ENCODE assay signal across 8 cellular contexts in genomic region chr13:114115191-114115671, GRCh38. TPM values are rescaled to one million over a fixed set of nuclear protein-coding genes. Genes with fewer than 3 reads are reported as not detected.
A peak's percentile ranks its signal among the peaks of the same experiment; 100 is the strongest.
DNase-seq lines count a peak whose midpoint lies in the region; ATAC-seq, FAIRE-seq and TF ChIP-seq lines count a peak whose summit lies in the region.

No MANE protein-coding gene starts in this region.

- H3K9ac ChIP-seq in endothelial cell of umbilical vein (replicated peaks; ENCODE audit: extremely low read depth, insufficient read depth, low read length), result peak overlapping the region; percentile 53

- H3K79me2 ChIP-seq in ACC112 (ENCODE audit: control insufficient read depth, insufficient read depth, low read length, unreplicated experiment), result peaks cover 62% of the 10 kb centered on the region
- peaks cover 70% of the 10 kb centered on the region for H3K79me2 ChIP-seq in endothelial cell of umbilical vein (ENCODE audit: control insufficient read depth, insufficient read depth, low read length)

- H4K20me1 ChIP-seq in endothelial cell of umbilical vein (replicated peaks; ENCODE audit: control insufficient read depth, extremely low read depth, insufficient read depth, low read length), result no peaks in the 10 kb centered on the region

- H3K4me3 Mint-ChIP-seq in nephron, result peak overlapping the region; percentile 3 to 4 (median 3)

- H3K4me2 ChIP-seq in endothelial cell of umbilical vein (ENCODE audit: insufficient read depth, low read length), result no peak overlapping the region

- H3K27ac ChIP-seq in ACC112 (ENCODE audit: low read depth, low read length) (peak overlapping the region; percentile 84), endothelial cell of umbilical vein (ENCODE audit: insufficient read depth, low read depth, low read length) (peak overlapping the region; percentile 91)

- no peak for TF ChIP-seq POLR2A in endothelial cell of umbilical vein (IDR thresholded peaks at IDR 0.05; ENCODE audit: low read depth, low read length)

- intact Hi-C loops in endothelial cell of umbilical vein (cut with micrococcal nuclease), result loop anchor here (2.0 to 5.0 kb wide), 2 partner anchors 16 to 298 kb away; no protein-coding TSS in a partner anchor

- H3K4me3 ChIP-seq in ACC112 (ENCODE audit: low read depth, low read length) (peak overlapping the region; percentile 46; the same call in 1 of the 2 replicates), endothelial cell of umbilical vein (replicated peaks in 1 of 3; ENCODE audit: insufficient read depth in 1 of 3, low read depth in 1 of 3, low read length in 3 of 3) (no peak overlapping the region)

- peaks cover 3% of the 10 kb centered on the region for H3K27me3 Mint-ChIP-seq in nephron (ENCODE audit: low read depth)

- no peaks in the 10 kb centered on the region for H3K9me3 Mint-ChIP-seq in nephron

- ATAC-seq in GM19463 (IDR thresholded peaks at IDR 0.05; ENCODE audit: unreplicated experiment) (peak; percentile 66), HG03280 (IDR thresholded peaks at IDR 0.05; ENCODE audit: unreplicated experiment) (no peak)

- H3K27me3 ChIP-seq in ACC112 (ENCODE audit: insufficient read depth, low read length) (no peaks in the 10 kb centered on the region), endothelial cell of umbilical vein (ENCODE audit: control insufficient read depth in 2 of 2, insufficient read depth in 2 of 2, low read length in 2 of 2) (no peaks in the 10 kb centered on the region)

- H3K36me3 Mint-ChIP-seq in nephron (ENCODE audit: low read depth), result no peaks in the 10 kb centered on the region

- POLR2A ChIA-PET in endothelial cell of umbilical vein (lab: Charles Lee), result no interaction called here

- H2AFZ ChIP-seq in ACC112 (ENCODE audit: low read length, unreplicated experiment), result no peak overlapping the region
- no peak overlapping the region for H2AFZ ChIP-seq in endothelial cell of umbilical vein (ENCODE audit: low read depth, low read length)

- H3K4me1 ChIP-seq in ACC112 (ENCODE audit: control insufficient read depth, insufficient read depth, low read length, unreplicated experiment) (peaks cover 43% of the 10 kb centered on the region), endothelial cell of umbilical vein (ENCODE audit: control insufficient read depth, extremely low read depth, insufficient read depth, low read length) (peaks cover 41% of the 10 kb centered on the region)

- peaks cover 55% of the 10 kb centered on the region for H3K4me1 Mint-ChIP-seq in nephron

- H3K9me1 ChIP-seq in endothelial cell of umbilical vein (replicated peaks; ENCODE audit: control insufficient read depth, extremely low read depth, insufficient read depth, low read length), result no peaks in the 10 kb centered on the region

- CTCF ChIA-PET in endothelial cell of umbilical vein (lab: Charles Lee), result interaction anchor here (0.9 to 1.6 kb wide), 6 partner anchors 9 to 50 kb away, joined by 3 to 7 read pairs (median 3); no protein-coding TSS in a partner anchor

- H3K27ac Mint-ChIP-seq in nephron, result peak overlapping the region; percentile 93 to 96 (median 95)

- DNase-seq in SIG-M5 treated with dmso at 0.1 percent for 504 hours (lab: John Stamatoyannopoulos, UW; ENCODE audit: unreplicated experiment) (peak; percentile 79), endothelial cell of umbilical vein (ENCODE audit: low read depth, low spot score) (peak; percentile 83), NCI-H187 treated with DMSO at 0.1 percent for 48 hours (lab: John Stamatoyannopoulos, UW) (no peak), anterior cingulate cortex (lab: John Stamatoyannopoulos, UW) (no peak)

- dilution Hi-C loops in endothelial cell of umbilical vein (cut with MboI; ENCODE audit: extremely low pct_ligation_motif_present, low sequenced_read_pairs), result loop anchor here (10.0 kb wide), 1 partner anchor 60 kb away; no protein-coding TSS in a partner anchor

- no peaks in the 10 kb centered on the region for H3K9me3 ChIP-seq in endothelial cell of umbilical vein (replicated peaks; ENCODE audit: control insufficient read depth, insufficient read depth, low read length)

- no TSS peak for BruUV-seq in endothelial cell of umbilical vein (replicated peaks; lab: Mats Ljungman, UMichigan)

- no peaks in the 10 kb centered on the region for H3K36me3 ChIP-seq in ACC112 (ENCODE audit: insufficient read depth, low read length)
- H3K36me3 ChIP-seq in endothelial cell of umbilical vein (ENCODE audit: control insufficient read depth in 2 of 2, extremely low read depth in 1 of 2, insufficient read depth in 2 of 2, low read length in 2 of 2), result no peaks in the 10 kb centered on the region

- TF ChIP-seq CTCF in endothelial cell of umbilical vein (IDR thresholded peaks at IDR 0.05; ENCODE audit: extremely low read depth in 1 of 2, insufficient read depth in 1 of 2, low read depth in 1 of 2, low read length in 2 of 2) (peak; percentile 19 to 31), nephron (IDR thresholded peaks at IDR 0.05; ENCODE audit: unreplicated experiment in 3 of 3) (no peak)

- peak; percentile 97 for FAIRE-seq in endothelial cell of umbilical vein (lab: Jason Lieb, UNC)

TF ChIP-seq in endothelial cell of umbilical vein, 7 proteins besides CTCF, POLR2A, EP300 and RAD21:
- no peak for TF ChIP-seq EZH2 (IDR thresholded peaks at IDR 0.05; ENCODE audit: borderline replicate concordance, low read depth, low read length, severe bottlenecking)
- TF ChIP-seq, protein P1, sequence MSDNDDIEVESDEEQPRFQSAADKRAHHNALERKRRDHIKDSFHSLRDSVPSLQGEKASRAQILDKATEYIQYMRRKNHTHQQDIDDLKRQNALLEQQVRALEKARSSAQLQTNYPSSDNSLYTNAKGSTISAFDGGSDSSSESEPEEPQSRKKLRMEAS (IDR thresholded peaks at IDR 0.05; ENCODE audit: insufficient read depth, insufficient read length), result peak; percentile 74
- TF ChIP-seq FOS (IDR thresholded peaks at IDR 0.05; ENCODE audit: borderline replicate concordance, insufficient read depth, low read length), result peak; percentile 89
- TF ChIP-seq MYC (IDR thresholded peaks at IDR 0.05; ENCODE audit: low read depth, low read length), result peak; percentile 49
- TF ChIP-seq POLR2AphosphoS5 (IDR thresholded peaks at IDR 0.05; ENCODE audit: insufficient read depth, low read depth, low read length), result peak; percentile 92
- peak; percentile 67 for TF ChIP-seq JUN (IDR thresholded peaks at IDR 0.05; ENCODE audit: borderline replicate concordance, insufficient read depth, insufficient read length, low read depth)
- TF ChIP-seq GATA2 (IDR thresholded peaks at IDR 0.05; ENCODE audit: insufficient read depth, insufficient read length, low read depth, low read length), result peak; percentile 80
TF ChIP-seq in endothelial cell of umbilical vein: peak in this region for 6.

RNA-seq across cellular contexts. Expression of gene RASA3, which starts 17.2 kb away (rescaled TPM):
- 51.2 and 53.8 TPM in 2 replicates for total RNA-seq in endothelial cell of umbilical vein
- 22.5 and 26.5 TPM in 2 replicates for polyA plus RNA-seq in endothelial cell of umbilical vein
- polyA plus RNA-seq in endothelial cell of umbilical vein (2011; cell fraction: cytosol; rRNA removed), result 35.6 and 36.3 TPM in 2 replicates
- 51.2 and 56.7 TPM in 2 replicates for polyA plus RNA-seq in endothelial cell of umbilical vein (2011; cell fraction: nucleus; rRNA removed)
- polyA plus RNA-seq in endothelial cell of umbilical vein (2012), result 41.1 and 42.8 TPM in 2 replicates
- polyA minus RNA-seq in endothelial cell of umbilical vein, result 34.5 and 39.0 TPM in 2 replicates
- polyA minus RNA-seq in endothelial cell of umbilical vein (2011; cell fraction: cytosol; rRNA and poly(A)+ RNA removed), result 5.5 TPM
- polyA minus RNA-seq in endothelial cell of umbilical vein (2011; cell fraction: nucleus; rRNA and poly(A)+ RNA removed), result 20.8 and 28.6 TPM in 2 replicates

Comparison
In these comparisons a context has a peak if more than half of its experiments do, and no peak if none do; other contexts are left out.
1. DNase-seq: peak in SIG-M5 treated with dmso at 0.1 percent for 504 hours (single experiment) and endothelial cell of umbilical vein (single experiment); none in NCI-H187 treated with DMSO at 0.1 percent for 48 hours (single experiment) and anterior cingulate cortex (0 of 58).
2. CTCF ChIP-seq: peak in endothelial cell of umbilical vein (2 of 2); none in nephron (0 of 3).